23 cellular contexts compared by ENCODE assay signal in genomic region chr5:110687485-110687884, GRCh38.
DNase-seq lines count a peak whose midpoint lies in the region; ATAC-seq lines count a peak whose summit lies in the region.
"Had no signal": no experiment of that assay in that cellular context is flagged by ENCODE, and none has a peak within 500 bp of the region (broad histone marks: within the 10 kb centered on the region; RNA-seq: fewer than 3 reads in every experiment).

No MANE protein-coding gene starts in this region.

- no peaks in the 10 kb centered on the region for H3K36me3 Mint-ChIP-seq in stimulated activated naive B cell treated with anti-CD40 and anti-IgM and Interleukin-4, amounts not matched to agents 10 μg/mL and 1 μg/mL and 100 μg/mL, for 72 hours
- H3K36me3 Mint-ChIP-seq: CD4-positive, alpha-beta memory T cell; T-cell had no signal

- H3K27ac Mint-ChIP-seq in stimulated activated naive B cell treated with anti-CD40 and anti-IgM and Interleukin-4, amounts not matched to agents 10 μg/mL and 1 μg/mL and 100 μg/mL, for 72 hours, result no peak overlapping the region
- H3K27ac Mint-ChIP-seq: CD4-positive, alpha-beta memory T cell; T-cell had no signal

- no peak overlapping the region for H3K4me3 Mint-ChIP-seq in stimulated activated naive B cell treated with anti-CD40 and anti-IgM and Interleukin-4, amounts not matched to agents 10 μg/mL and 1 μg/mL and 100 μg/mL, for 72 hours
- H3K4me3 Mint-ChIP-seq: CD4-positive, alpha-beta memory T cell; T-cell had no signal

- H3K4me1 Mint-ChIP-seq in stimulated activated naive B cell treated with anti-CD40 and anti-IgM and Interleukin-4, amounts not matched to agents 10 μg/mL and 1 μg/mL and 100 μg/mL, for 72 hours, result no peaks in the 10 kb centered on the region

- ATAC-seq in GM19351 (IDR thresholded peaks at IDR 0.05; ENCODE audit: unreplicated experiment) (peak; percentile 74), GM21515 (IDR thresholded peaks at IDR 0.05; ENCODE audit: unreplicated experiment) (peak; percentile 58), HG03439 (IDR thresholded peaks at IDR 0.05; ENCODE audit: unreplicated experiment) (peak; percentile 81), GM21367 (IDR thresholded peaks at IDR 0.05; ENCODE audit: unreplicated experiment) (no peak)
- no peak for ATAC-seq in stimulated activated naive B cell treated with anti-CD40 and anti-IgM and Interleukin-4, amounts not matched to agents 10 μg/mL and 1 μg/mL and 100 μg/mL, for 72 hours (replicated peaks)
- ATAC-seq: A549, K562, Panc1, T-cell had no signal

- DNase-seq in NCI-H1417 treated with DMSO at 0.1 percent for 48 hours (lab: John Stamatoyannopoulos, UW) (no peak), dedifferentiated amniotic fluid mesenchymal stem cell (ENCODE audit: extremely low spot score) (no peak)
- DNase-seq in stimulated activated naive B cell treated with anti-CD40 and anti-IgM and Interleukin-4, amounts not matched to agents 10 μg/mL and 1 μg/mL and 100 μg/mL, for 72 hours, result no peak
- DNase-seq: C1 segment of cervical spinal cord; CD4-positive, alpha-beta memory T cell; COR-L47; DMS53; HCEC 1CT; Kasumi-1; MV-4-11; NCI-H1694 treated with DMSO at 0.1 percent for 48 hours; NCI-H2081; NCI-H2227 treated with DMSO at 0.1 percent for 48 hours; NCI-H526 treated with DMSO at 0.1 percent for 48 hours; SHP77; T-cell had no signal

- H3K9me3 Mint-ChIP-seq in stimulated activated naive B cell treated with anti-CD40 and anti-IgM and Interleukin-4, amounts not matched to agents 10 μg/mL and 1 μg/mL and 100 μg/mL, for 72 hours, result peaks cover 0 to 3% of the 10 kb centered on the region in 2 donors
- H3K9me3 Mint-ChIP-seq: T-cell had no signal

- H3K27me3 Mint-ChIP-seq in stimulated activated naive B cell treated with anti-CD40 and anti-IgM and Interleukin-4, amounts not matched to agents 10 μg/mL and 1 μg/mL and 100 μg/mL, for 72 hours, result peaks cover 0 to 4% of the 10 kb centered on the region in 2 donors
- H3K27me3 Mint-ChIP-seq: CD4-positive, alpha-beta memory T cell had no signal

Comparison
In these comparisons a context has a peak if more than half of its experiments do, and no peak if none do; other contexts are left out.
1. ATAC-seq: peak in GM19351 (single experiment), GM21515 (single experiment) and HG03439 (single experiment); none in GM21367 (single experiment) and stimulated activated naive B cell treated with anti-CD40 and anti-IgM and Interleukin-4, amounts not matched to agents 10 μg/mL and 1 μg/mL and 100 μg/mL, for 72 hours (0 of 2).